Comparison of ENCODE assay signal across 8 cellular contexts in the genomic region with DNA sequence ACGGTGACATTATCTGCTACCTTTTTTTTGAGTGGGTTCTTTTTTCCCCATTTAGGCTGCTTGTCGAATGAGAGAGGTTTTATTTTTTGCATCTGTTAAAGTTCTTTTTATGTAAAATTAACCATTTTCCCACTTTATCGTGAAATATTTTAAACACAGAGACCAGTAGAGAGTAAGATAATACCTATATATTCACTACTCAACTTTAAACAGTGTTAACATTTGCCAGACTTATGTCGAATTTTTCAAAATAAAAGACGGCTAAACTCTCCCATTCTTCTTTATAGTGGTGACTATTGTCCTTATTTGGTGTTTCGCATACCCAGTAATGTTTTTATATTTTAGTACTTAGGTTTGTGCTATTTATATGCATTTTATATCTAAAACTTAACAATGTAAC. TPM values are rescaled to one million over a fixed set of nuclear protein-coding genes. Genes with fewer than 3 reads are reported as not detected.
DNase-seq lines count a peak whose midpoint lies in the region; ATAC-seq and TF ChIP-seq lines count a peak whose summit lies in the region.

No MANE protein-coding gene starts in this region.

- H3K4me3 Mint-ChIP-seq in WTC11 (peak overlapping the region; percentile 98), glutamatergic neuron (ENCODE audit: unreplicated experiment) (peak overlapping the region; percentile 98)

- H3K4me2 ChIP-seq in HCT116 (ENCODE audit: low read length): peak overlapping the region; percentile 75

- no peak for DNase-seq in HCT116 (ENCODE audit: low read depth, low spot score)
- no peak for DNase-seq in WTC11 (ENCODE audit: low spot score)
- DNase-seq in glutamatergic neuron: no peak
- DNase-seq in spleen: no peak
- no peak for DNase-seq in NCI-H2227 treated with DMSO at 0.1 percent for 48 hours (lab: John Stamatoyannopoulos, UW)
- no peak for DNase-seq in medulla oblongata (ENCODE audit: extremely low spot score)

- TF ChIP-seq POLR2A in HCT116 (IDR thresholded peaks at IDR 0.05; ENCODE audit: borderline replicate concordance, extremely low read depth, insufficient read depth, insufficient read length): no peak
- no peak for TF ChIP-seq POLR2A in spleen (IDR thresholded peaks at IDR 0.05)

- H3K27me3 ChIP-seq in HCT116 (ENCODE audit: insufficient read depth, low read length): no peaks in the 10 kb centered on the region
- H3K27me3 ChIP-seq in spleen (replicated peaks in 1 of 7): no peaks in the 10 kb centered on the region

- H3K4me3 ChIP-seq in HCT116 (replicated peaks in 1 of 2; ENCODE audit: low read depth in 1 of 2, low read length in 2 of 2) (peak overlapping the region; percentile 75 to 81), spleen (peak overlapping the region; percentile 68 to 98 (median 92))

- H3K36me3 Mint-ChIP-seq in WTC11 (peaks cover 14% of the 10 kb centered on the region), glutamatergic neuron (ENCODE audit: unreplicated experiment) (no peaks in the 10 kb centered on the region)

- TF ChIP-seq CTCF in HCT116 (IDR thresholded peaks at IDR 0.05 in 2 of 3, conservative IDR thresholded peaks at IDR 0.05 in 1 of 3; ENCODE audit: borderline replicate concordance in 1 of 3, insufficient read depth in 1 of 3, low read depth in 2 of 3, low read length in 2 of 3) (no peak), WTC11 (IDR thresholded peaks at IDR 0.05) (no peak), glutamatergic neuron (IDR thresholded peaks at IDR 0.05; ENCODE audit: partially characterized antibody, unreplicated experiment) (no peak), spleen (IDR thresholded peaks at IDR 0.05 in 8 of 11, conservative IDR thresholded peaks at IDR 0.05 in 3 of 11) (no peak)

- TF ChIP-seq RAD21 in HCT116 (IDR thresholded peaks at IDR 0.05; ENCODE audit: low read depth): no peak

- 0 out of 2 replicates have a peak overlapping the region, but pooled peaks have one; percentile 26 for H3K27ac Mint-ChIP-seq in WTC11
- no peak overlapping the region for H3K27ac Mint-ChIP-seq in glutamatergic neuron (ENCODE audit: unreplicated experiment)

- WGBS in spleen, 5 donors: 39 to 48% (median 43%) methylated on average over 6 of the region's 6 CpGs

- intact Hi-C loops in HCT116 (cut with micrococcal nuclease) (loop anchor here (5.0 kb wide), 2 partner anchors 136 to 159 kb away; partner anchors contain the start of gene REL), spleen (cut with DNase I; ENCODE audit: low total_unique reads) (no loop called here)

- no peak overlapping the region for H2AFZ ChIP-seq in HCT116 (ENCODE audit: low read depth, low read length, poor library complexity, severe bottlenecking)

- peaks cover 47% of the 10 kb centered on the region for H3K79me2 ChIP-seq in HCT116 (ENCODE audit: insufficient read depth, low read length)

- ATAC-seq in HCT116 (no peak), WTC11 (no peak), GM21576 (IDR thresholded peaks at IDR 0.05; ENCODE audit: unreplicated experiment) (no peak), GM18858 (IDR thresholded peaks at IDR 0.05; ENCODE audit: unreplicated experiment) (no peak)

- no peaks in the 10 kb centered on the region for H4K20me1 ChIP-seq in HCT116 (ENCODE audit: insufficient read depth)

- H3K9me2 ChIP-seq in HCT116 (ENCODE audit: insufficient read depth): no peaks in the 10 kb centered on the region

- no TSS peak for BruUV-seq in HCT116 (replicated peaks; lab: Mats Ljungman, UMichigan)

- CTCF ChIA-PET in HCT116 (lab: Charles Lee): no interaction called here
- CTCF ChIA-PET in WTC11 (lab: Charles Lee): no interaction called here

- no peaks in the 10 kb centered on the region for H3K27me3 Mint-ChIP-seq in WTC11 (ENCODE audit: low read depth)
- H3K27me3 Mint-ChIP-seq in glutamatergic neuron (ENCODE audit: unreplicated experiment): no peaks in the 10 kb centered on the region

- H3K4me1 ChIP-seq in HCT116 (ENCODE audit: control insufficient read depth in 1 of 2, insufficient read depth in 2 of 2, low read length in 2 of 2) (peaks cover 15 to 24% of the 10 kb centered on the region in 2 experiments), spleen (peaks cover 24 to 79% (median 43%) of the 10 kb centered on the region in 6 donors)

- H3K27ac ChIP-seq in HCT116 (ENCODE audit: low read depth, low read length): peak overlapping the region; percentile 80; the same call in 1 of the 2 replicates
- H3K27ac ChIP-seq in spleen: peak overlapping the region in 6 of 8 donors; percentile 82 to 94 (median 90)

- POLR2A ChIA-PET in HCT116 (lab: Charles Lee): no interaction called here
- POLR2A ChIA-PET in WTC11 (lab: Charles Lee): no interaction called here

- H3K9me3 Mint-ChIP-seq in WTC11: no peaks in the 10 kb centered on the region
- peaks cover 1% of the 10 kb centered on the region for H3K9me3 Mint-ChIP-seq in glutamatergic neuron (ENCODE audit: unreplicated experiment)

- no peaks in the 10 kb centered on the region for H3K9me3 ChIP-seq in HCT116 (ENCODE audit: control insufficient read depth in 1 of 2, insufficient read depth in 1 of 2, low read depth in 1 of 2, low read length in 2 of 2)
- peaks cover 0 to 6% (median 0%) of the 10 kb centered on the region in 8 donors for H3K9me3 ChIP-seq in spleen

- peak overlapping the region; percentile 73 for H3K9ac ChIP-seq in HCT116 (ENCODE audit: low read length)

- RAD21 ChIA-PET in HCT116 (lab: Charles Lee; ENCODE audit: low non-redundant PET in 1 of 2, low total read pairs in 2 of 2, uncharacterized antibody in 2 of 2, unreplicated experiment in 2 of 2): no interaction called here

- H3K4me1 Mint-ChIP-seq in WTC11: peaks cover 18% of the 10 kb centered on the region
- peaks cover 2% of the 10 kb centered on the region for H3K4me1 Mint-ChIP-seq in glutamatergic neuron (ENCODE audit: low read depth, unreplicated experiment)

- H3K36me3 ChIP-seq in HCT116 (ENCODE audit: control insufficient read depth in 1 of 2, insufficient read depth in 2 of 2, low read length in 2 of 2): no peaks in the 10 kb centered on the region
- peaks cover 0 to 32% (median 6%) of the 10 kb centered on the region in 6 donors for H3K36me3 ChIP-seq in spleen

TF ChIP-seq in WTC11, 78 proteins besides CTCF, POLR2A, EP300 and RAD21:
- TF ChIP-seq, protein P1, sequence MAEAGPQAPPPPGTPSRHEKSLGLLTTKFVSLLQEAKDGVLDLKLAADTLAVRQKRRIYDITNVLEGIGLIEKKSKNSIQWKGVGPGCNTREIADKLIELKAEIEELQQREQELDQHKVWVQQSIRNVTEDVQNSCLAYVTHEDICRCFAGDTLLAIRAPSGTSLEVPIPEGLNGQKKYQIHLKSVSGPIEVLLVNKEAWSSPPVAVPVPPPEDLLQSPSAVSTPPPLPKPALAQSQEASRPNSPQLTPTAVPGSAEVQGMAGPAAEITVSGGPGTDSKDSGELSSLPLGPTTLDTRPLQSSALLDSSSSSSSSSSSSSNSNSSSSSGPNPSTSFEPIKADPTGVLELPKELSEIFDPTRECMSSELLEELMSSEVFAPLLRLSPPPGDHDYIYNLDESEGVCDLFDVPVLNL (CRISPR knock-in tag; IDR thresholded peaks at IDR 0.05; ENCODE audit: borderline replicate concordance, low read depth): no peak
- no peak for TF ChIP-seq AFF4 (CRISPR knock-in tag; IDR thresholded peaks at IDR 0.05; ENCODE audit: borderline replicate concordance)
- no peak for TF ChIP-seq NFE2L1 (CRISPR knock-in tag; IDR thresholded peaks at IDR 0.05)

RNA-seq across cellular contexts. Expression of gene PUS10, which starts 0.7 kb away (rescaled TPM):
- total RNA-seq in HCT116 (2021; ENCODE audit: unreplicated experiment) (5.6 TPM), WTC11 (2021) (2.5 to 2.9 TPM (median 2.6 TPM) in 3 replicates), glutamatergic neuron (ENCODE audit: unreplicated experiment) (2.5 TPM), spleen (10 to 100 TPM in 3 of 7 donors, 1 to 10 TPM in 4; 6.0 to 12.6 (median 8.6) TPM)
- polyA plus RNA-seq in HCT116 (2012): 1.4 and 2.0 TPM in 2 replicates
- polyA plus RNA-seq in spleen: 1 to 10 TPM; 3.5 to 4.6 (median 4.3) TPM

RNA-seq across cellular contexts. Expression of gene PEX13, which starts 1.3 kb away (rescaled TPM):
- 19.8 TPM for total RNA-seq in HCT116 (2021; ENCODE audit: unreplicated experiment)
- 6.7 and 8.0 TPM in 2 replicates for polyA plus RNA-seq in HCT116 (2012)
- total RNA-seq in WTC11 (2021): 19.8 to 20.4 TPM (median 20.3 TPM) in 3 replicates
- total RNA-seq in glutamatergic neuron (ENCODE audit: unreplicated experiment): 22.5 TPM
- 10 to 100 TPM; 15.0 to 28.4 (median 20.6) TPM for total RNA-seq in spleen
- 1 to 10 TPM; 4.5 to 6.4 (median 6.1) TPM for polyA plus RNA-seq in spleen

RNA-seq across cellular contexts. Expression of gene SANBR, which starts 46.9 kb away (rescaled TPM):
- total RNA-seq in HCT116 (2021; ENCODE audit: unreplicated experiment): 4.6 TPM
- 0.94 and 1.3 TPM in 2 replicates for polyA plus RNA-seq in HCT116 (2012)
- total RNA-seq in WTC11 (2021): 8.9 to 10.9 TPM (median 9.8 TPM) in 3 replicates
- total RNA-seq in glutamatergic neuron (ENCODE audit: unreplicated experiment): 57.0 TPM
- total RNA-seq in spleen: 10 to 100 TPM in 3 of 7 donors, 1 to 10 TPM in 4; 4.4 to 11.1 (median 9.4) TPM
- polyA plus RNA-seq in spleen: 1 to 10 TPM; 1.4 to 2.7 (median 1.5) TPM
